In genomic region chr17:41864837-41865595, GRCh38 we compare ENCODE assay signal across 8 cellular contexts. TPM values are rescaled to one million over a fixed set of nuclear protein-coding genes. Genes with fewer than 3 reads are reported as not detected.
A peak's percentile ranks its signal among the peaks of the same experiment; 100 is the strongest.
DNase-seq lines count a peak whose midpoint lies in the region; TF ChIP-seq lines count a peak whose summit lies in the region.

Gene KLHL11 (minus strand): TSS chr17:41865423. CDS start chr17:41865370, 53 bp downstream.

- no peaks in the 10 kb centered on the region for H3K9me3 ChIP-seq in stomach

- TF ChIP-seq POLR2A in Raji (IDR thresholded peaks at IDR 0.05; ENCODE audit: insufficient read depth, low read depth, low read length) (peak; percentile 84), stomach (IDR thresholded peaks at IDR 0.05) (no peak)

- H3K27ac Mint-ChIP-seq in neural crest cell (ENCODE audit: unreplicated experiment) = peak within 1 kb of the TSS; percentile 83

- WGBS in stomach, 5 donors = 0 to 1% (median 0%) methylated on average over 16 to 89 of the region's 90 CpGs

- peak within 1 kb of the TSS; percentile 90 to 94 (median 92) for H3K27ac ChIP-seq in stomach

- H3K4me1 ChIP-seq in stomach = peaks cover 17 to 50% (median 34%) of the 10 kb centered on the region in 4 donors

- H3K27me3 ChIP-seq in stomach = no peaks in the 10 kb centered on the region

- H3K27me3 Mint-ChIP-seq in neural crest cell (ENCODE audit: low read depth) = no peaks in the 10 kb centered on the region

- no peak for TF ChIP-seq EP300 in stomach (IDR thresholded peaks at IDR 0.05)

- no peak within 1 kb of the TSS for H3K4me3 Mint-ChIP-seq in neural crest cell

- peaks cover 3 to 37% (median 34%) of the 10 kb centered on the region in 4 donors for H3K36me3 ChIP-seq in stomach

- H3K4me3 ChIP-seq in fibroblast of villous mesenchyme (ENCODE audit: low read depth, low read length) (peak within 1 kb of the TSS; percentile 94), stomach (peak within 1 kb of the TSS; percentile 77 to 96 (median 82))

- intact Hi-C loops in stomach (cut with DNase I; ENCODE audit: low total_unique reads) = no loop called here

- DNase-seq in EH (ENCODE audit: low read depth) (peak; percentile 91), GOT3 (lab: John Stamatoyannopoulos, UW) (peak; percentile 84), LoVo (ENCODE audit: low spot score) (peak; percentile 92), fibroblast of villous mesenchyme (ENCODE audit: low read depth) (peak; percentile 89), neural crest cell (ENCODE audit: low read depth, low spot score) (peak; percentile 82), stomach (peak; percentile 92)
- peak; percentile 86 for DNase-seq in activated T-helper 9 cell treated with anti-CD3 and anti-CD28 coated beads, Interleukin-2, amount 50 U/mL, for 16 hours (ENCODE audit: low read depth)

- peaks cover 24% of the 10 kb centered on the region for H3K4me1 Mint-ChIP-seq in neural crest cell

- peaks cover 28% of the 10 kb centered on the region for H3K36me3 Mint-ChIP-seq in neural crest cell (ENCODE audit: low read depth)

- no peaks in the 10 kb centered on the region for H3K9me3 Mint-ChIP-seq in neural crest cell

- TF ChIP-seq CTCF in fibroblast of villous mesenchyme (IDR thresholded peaks at IDR 0.05; ENCODE audit: insufficient read depth, low read depth, low read length) (no peak), neural crest cell (conservative IDR thresholded peaks at IDR 0.05) (no peak), stomach (IDR thresholded peaks at IDR 0.05) (no peak)

RNA-seq across cellular contexts. Expression of gene KLHL11, which starts in this region (rescaled TPM):
- total RNA-seq in fibroblast of villous mesenchyme (30.6 and 37.6 TPM in 2 replicates), neural crest cell (20.4 and 20.6 TPM in 2 replicates), stomach (10 to 100 TPM in 3 of 5 donors, 1 to 10 TPM in 2; 1.8 to 26.4 (median 11.2) TPM)
- under 1 TPM; 0.43 to 0.87 (median 0.61) TPM for polyA plus RNA-seq in stomach

Comparison
In these comparisons a context has a peak if more than half of its experiments do, and no peak if none do; other contexts are left out.
1. Peak in every context shown above with its lines: DNase-seq, H3K4me3 ChIP-seq and H3K27ac ChIP-seq.